Comparison of ENCODE assay signal across 16 cellular contexts in the genomic region with DNA sequence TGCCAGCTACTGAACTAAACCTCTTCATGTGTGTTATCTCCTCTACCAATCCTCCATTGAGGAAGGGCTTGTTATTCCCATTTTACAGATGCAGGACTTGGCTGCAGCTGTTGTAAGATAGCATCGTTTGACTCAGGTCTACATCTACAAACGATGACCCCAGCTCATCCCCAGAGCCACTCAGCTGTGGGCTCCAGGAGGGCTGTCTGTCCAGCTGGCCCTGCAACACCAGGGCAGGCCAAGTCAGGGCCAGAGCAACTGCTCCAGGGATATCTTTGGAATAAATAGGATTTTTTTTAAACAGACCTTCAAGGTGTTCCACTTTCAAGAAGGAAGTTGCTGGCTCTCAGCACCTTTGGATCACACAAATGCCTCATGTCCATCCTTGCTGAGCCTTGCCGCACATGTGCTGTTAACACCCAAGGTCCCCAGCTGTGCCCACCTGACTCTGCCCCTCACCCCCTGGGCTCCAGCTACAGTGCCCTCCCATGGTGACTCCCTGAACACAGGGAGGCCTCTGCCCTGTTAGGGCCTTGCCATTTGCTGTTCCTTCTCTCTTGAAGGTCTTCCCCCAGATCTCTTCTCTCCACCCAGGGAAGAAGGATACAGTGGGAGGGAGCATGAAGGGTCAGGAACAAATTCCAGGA. TPM values are rescaled to one million over a fixed set of nuclear protein-coding genes. Genes with fewer than 3 reads are reported as not detected.
"Had no signal": no experiment of that assay in that cellular context is flagged by ENCODE, and none has a peak within 500 bp of the region (broad histone marks: within the 10 kb centered on the region; RNA-seq: fewer than 3 reads in every experiment).

No MANE protein-coding gene starts in this region.

- ATAC-seq: activated naive CD8-positive, alpha-beta T cell treated with anti-CD3 and anti-CD28 coated beads, Interleukin-2, amount 50 U/mL, for 24 hours; gastrocnemius medialis; heart left ventricle; natural killer cell; right cardiac atrium; T-helper 17 cell had no signal

- H3K4me1 ChIP-seq: gastrocnemius medialis, heart left ventricle had no signal

- H3K4me1 Mint-ChIP-seq: activated B cell treated with CpG ODN at 0.5 μM for 24 hours; activated naive CD8-positive, alpha-beta T cell treated with anti-CD3 and anti-CD28 coated beads, Interleukin-2, amount 50 U/mL, for 24 hours; memory B cell; natural killer cell had no signal

- H3K36me3 Mint-ChIP-seq: memory B cell, natural killer cell had no signal

- H3K27me3 Mint-ChIP-seq: activated B cell treated with CpG ODN at 0.5 μM for 24 hours; activated naive CD8-positive, alpha-beta T cell treated with anti-CD3 and anti-CD28 coated beads, Interleukin-2, amount 50 U/mL, for 24 hours; memory B cell; progenitor cell of endocrine pancreas had no signal

- H3K9me3 Mint-ChIP-seq: activated B cell treated with CpG ODN at 0.5 μM for 24 hours; activated naive CD4-positive, alpha-beta T cell treated with anti-CD3 and anti-CD28 coated beads for 36 hours; activated naive CD8-positive, alpha-beta T cell treated with anti-CD3 and anti-CD28 coated beads, Interleukin-2, amount 50 U/mL, for 24 hours; activated T-helper 1 cell treated with anti-CD3 and anti-CD28 coated beads, Interleukin-12 subunit alpha, Interleukin-12 subunit beta, Interleukin-2, Interleukin-4 antibody, amounts not matched to agents 30 ng/mL and 10 ng/mL and 1 ng/mL, durations not matched to agents 14 hours and 24 hours and 36 hours; memory B cell; natural killer cell had no signal

- H3K27ac ChIP-seq: gastrocnemius medialis, heart left ventricle, thoracic aorta had no signal

- H3K27ac Mint-ChIP-seq: activated B cell treated with CpG ODN at 0.5 μM for 24 hours; activated naive CD4-positive, alpha-beta T cell treated with anti-CD3 and anti-CD28 coated beads for 36 hours; activated naive CD8-positive, alpha-beta T cell treated with anti-CD3 and anti-CD28 coated beads, Interleukin-2, amount 50 U/mL, for 24 hours; activated T-helper 1 cell treated with anti-CD3 and anti-CD28 coated beads, Interleukin-12 subunit alpha, Interleukin-12 subunit beta, Interleukin-2, Interleukin-4 antibody, amounts not matched to agents 30 ng/mL and 10 ng/mL and 1 ng/mL, durations not matched to agents 14 hours and 24 hours and 36 hours; memory B cell; natural killer cell; progenitor cell of endocrine pancreas; T-helper 17 cell had no signal

- H3K27me3 ChIP-seq: gastrocnemius medialis, heart left ventricle had no signal

- H3K4me3 Mint-ChIP-seq: activated B cell treated with CpG ODN at 0.5 μM for 24 hours; activated naive CD4-positive, alpha-beta T cell treated with anti-CD3 and anti-CD28 coated beads for 36 hours; activated naive CD8-positive, alpha-beta T cell treated with anti-CD3 and anti-CD28 coated beads, Interleukin-2, amount 50 U/mL, for 24 hours; activated T-helper 1 cell treated with anti-CD3 and anti-CD28 coated beads, Interleukin-12 subunit alpha, Interleukin-12 subunit beta, Interleukin-2, Interleukin-4 antibody, amounts not matched to agents 30 ng/mL and 10 ng/mL and 1 ng/mL, durations not matched to agents 14 hours and 24 hours and 36 hours; memory B cell; natural killer cell; T-helper 17 cell had no signal

- H3K4me3 ChIP-seq: gastrocnemius medialis, heart left ventricle, smooth muscle cell, thoracic aorta had no signal

- H3K9me3 ChIP-seq: gastrocnemius medialis, heart left ventricle, thoracic aorta had no signal

- DNase-seq: activated B cell treated with CpG ODN at 0.5 μM for 24 hours; activated CD4-positive, alpha-beta T cell treated with anti-CD3 and anti-CD28 coated beads, Interleukin-2, amount 50 U/mL, for 1 hour; activated naive CD4-positive, alpha-beta T cell treated with anti-CD3 and anti-CD28 coated beads for 36 hours; activated naive CD8-positive, alpha-beta T cell treated with anti-CD3 and anti-CD28 coated beads, Interleukin-2, amount 50 U/mL, for 24 hours; cerebellar nuclear complex; dermis blood vessel endothelial cell; gastrocnemius medialis; natural killer cell; right cardiac atrium; T-helper 17 cell had no signal

RNA-seq across cellular contexts. Expression of a gene that starts 31.0 kb away (rescaled TPM):
- total RNA-seq: activated B cell treated with CpG ODN at 0.5 μM for 24 hours; activated naive CD4-positive, alpha-beta T cell treated with anti-CD3 and anti-CD28 coated beads for 36 hours; activated T-helper 1 cell treated with anti-CD3 and anti-CD28 coated beads, Interleukin-12 subunit alpha, Interleukin-12 subunit beta, Interleukin-2, Interleukin-4 antibody, amounts not matched to agents 30 ng/mL and 10 ng/mL and 1 ng/mL, durations not matched to agents 14 hours and 24 hours and 36 hours; dermis blood vessel endothelial cell; natural killer cell; smooth muscle cell; T-helper 17 cell had no signal
